Comparison of ENCODE assay signal across 8 cellular contexts in genomic region chr10:73956476-73957338, GRCh38. TPM values are rescaled to one million over a fixed set of nuclear protein-coding genes. Genes with fewer than 3 reads are reported as not detected.
DNase-seq lines count a peak whose midpoint lies in the region; ATAC-seq and TF ChIP-seq lines count a peak whose summit lies in the region.

No MANE protein-coding gene starts in this region.

- no peaks in the 10 kb centered on the region for H3K27me3 Mint-ChIP-seq in activated CD4-positive, alpha-beta memory T cell treated with anti-CD3 and anti-CD28 coated beads, Interleukin-2, amount 10 ng/mL, durations not matched to agents 7 days and 5 days

- H3K27ac ChIP-seq in DOHH2 (ENCODE audit: low read depth, low read length) (peak overlapping the region; percentile 56), skeletal muscle tissue (ENCODE audit: low read depth, low read length) (peak overlapping the region; percentile 54)

- H3K4me3 Mint-ChIP-seq in activated CD4-positive, alpha-beta memory T cell treated with anti-CD3 and anti-CD28 coated beads, Interleukin-2, amount 10 ng/mL, durations not matched to agents 7 days and 5 days, result peak overlapping the region; percentile 66

- H3K36me3 ChIP-seq in DOHH2 (ENCODE audit: control insufficient read depth, low read length) (no peaks in the 10 kb centered on the region), skeletal muscle tissue (ENCODE audit: control insufficient read depth in 3 of 3, insufficient read depth in 3 of 3, low read length in 3 of 3) (no peaks in the 10 kb centered on the region)

- H3K9ac ChIP-seq in skeletal muscle tissue (ENCODE audit: low read depth in 1 of 3, low read length in 3 of 3), result peak overlapping the region in 2 of 3 donors; percentile 3 to 43

- H3K27ac Mint-ChIP-seq in activated CD4-positive, alpha-beta memory T cell treated with anti-CD3 and anti-CD28 coated beads, Interleukin-2, amount 10 ng/mL, durations not matched to agents 7 days and 5 days, result peak overlapping the region; percentile 97

- peak; percentile 35 for ATAC-seq in GM21390 (IDR thresholded peaks at IDR 0.05; ENCODE audit: unreplicated experiment)
- peak; percentile 67 for ATAC-seq in Right ventricle myocardium superior (ENCODE audit: poor library complexity)

- H3K27me3 ChIP-seq in DOHH2 (ENCODE audit: control insufficient read depth, low read length) (no peaks in the 10 kb centered on the region), skeletal muscle tissue (ENCODE audit: control insufficient read depth in 3 of 3, insufficient read depth in 3 of 3, low read length in 3 of 3) (no peaks in the 10 kb centered on the region)

- no peaks in the 10 kb centered on the region for H3K36me3 Mint-ChIP-seq in activated CD4-positive, alpha-beta memory T cell treated with anti-CD3 and anti-CD28 coated beads, Interleukin-2, amount 10 ng/mL, durations not matched to agents 7 days and 5 days (ENCODE audit: low read depth)

- H3K4me1 Mint-ChIP-seq in activated CD4-positive, alpha-beta memory T cell treated with anti-CD3 and anti-CD28 coated beads, Interleukin-2, amount 10 ng/mL, durations not matched to agents 7 days and 5 days, result peaks cover 54% of the 10 kb centered on the region

- H4K20me1 ChIP-seq in DOHH2 (ENCODE audit: control insufficient read depth, insufficient read depth, low read depth, low read length), result no peaks in the 10 kb centered on the region

- H3K4me2 ChIP-seq in DOHH2 (ENCODE audit: low read length), result peak overlapping the region; percentile 76

- H3F3A ChIP-seq in DOHH2 (ENCODE audit: control insufficient read depth, insufficient read depth), result peaks cover 31% of the 10 kb centered on the region

- DNase-seq in KG1 (lab: John Stamatoyannopoulos, UW) (peak; percentile 81), Right ventricle myocardium superior (no peak), HCEC 1CT (no peak), NCI-H748 (lab: John Stamatoyannopoulos, UW; ENCODE audit: unreplicated experiment) (no peak)
- DNase-seq in activated CD4-positive, alpha-beta memory T cell treated with anti-CD3 and anti-CD28 coated beads, Interleukin-2, amount 10 ng/mL, durations not matched to agents 7 days and 5 days, result peak; percentile 59

- no peaks in the 10 kb centered on the region for H3K9me2 ChIP-seq in DOHH2 (replicated peaks; ENCODE audit: control insufficient read depth, low read length)

- no peaks in the 10 kb centered on the region for H3K9me3 ChIP-seq in DOHH2 (ENCODE audit: control insufficient read depth, insufficient read depth, low read length)
- no peaks in the 10 kb centered on the region for H3K9me3 ChIP-seq in skeletal muscle tissue (ENCODE audit: control insufficient read depth in 3 of 3, low read length in 3 of 3)

- intact Hi-C loops in Right ventricle myocardium superior (cut with DNase I), result no loop called here

- H3K9me3 Mint-ChIP-seq in activated CD4-positive, alpha-beta memory T cell treated with anti-CD3 and anti-CD28 coated beads, Interleukin-2, amount 10 ng/mL, durations not matched to agents 7 days and 5 days, result no peaks in the 10 kb centered on the region

- no peaks in the 10 kb centered on the region for H3K79me2 ChIP-seq in DOHH2 (ENCODE audit: control insufficient read depth, low read length)

- TF ChIP-seq CTCF in DOHH2 (IDR thresholded peaks at IDR 0.05; ENCODE audit: low read depth, low read length, poor library complexity, severe bottlenecking), result no peak

- CTCF ChIA-PET in activated CD4-positive, alpha-beta memory T cell treated with anti-CD3 and anti-CD28 coated beads, Interleukin-2, amount 10 ng/mL, durations not matched to agents 7 days and 5 days (lab: Charles Lee), result interaction anchor here (0.6 to 3.4 kb wide), 35 partner anchors 9 to 273 kb away, joined by 3 to 40 read pairs (median 5); partner anchors contain the start of genes CHCHD1 and VCL

- H3K4me3 ChIP-seq in DOHH2 (ENCODE audit: low read length) (peak overlapping the region; percentile 55), skeletal muscle tissue (ENCODE audit: low read length in 3 of 3) (no peak overlapping the region)

- POLR2A ChIA-PET in activated CD4-positive, alpha-beta memory T cell treated with anti-CD3 and anti-CD28 coated beads, Interleukin-2, amount 10 ng/mL, durations not matched to agents 7 days and 5 days (lab: Charles Lee), result interaction anchor here (0.6 to 3.3 kb wide), 18 partner anchors 11 to 122 kb away, joined by 3 to 23 read pairs (median 4); partner anchors contain the start of genes CAMK2G and VCL

- peaks cover 58% of the 10 kb centered on the region for H3K4me1 ChIP-seq in DOHH2 (ENCODE audit: control insufficient read depth, low read length)
- H3K4me1 ChIP-seq in skeletal muscle tissue (ENCODE audit: control insufficient read depth in 3 of 3, insufficient read depth in 3 of 3, low read length in 3 of 3), result peaks cover 10 to 14% (median 10%) of the 10 kb centered on the region in 3 donors

RNA-seq across cellular contexts. Expression of gene VCL, which starts 41.2 kb away (rescaled TPM):
- total RNA-seq in activated CD4-positive, alpha-beta memory T cell treated with anti-CD3 and anti-CD28 coated beads, Interleukin-2, amount 10 ng/mL, durations not matched to agents 7 days and 5 days, result 10 to 100 TPM; 70.1 to 71.8 TPM
- 194 TPM for total RNA-seq in Right ventricle myocardium superior
- total RNA-seq in skeletal muscle tissue, result 83.0 TPM

RNA-seq across cellular contexts. Expression of gene PLAU, which starts 45.8 kb away (rescaled TPM):
- 1 to 10 TPM; 3.0 to 5.3 TPM for total RNA-seq in activated CD4-positive, alpha-beta memory T cell treated with anti-CD3 and anti-CD28 coated beads, Interleukin-2, amount 10 ng/mL, durations not matched to agents 7 days and 5 days
- total RNA-seq in Right ventricle myocardium superior (7.5 TPM), skeletal muscle tissue (21.4 TPM)

Comparison
In these comparisons a context has a peak if more than half of its experiments do, and no peak if none do; other contexts are left out.
1. DNase-seq: peak in KG1 (single experiment) and activated CD4-positive, alpha-beta memory T cell treated with anti-CD3 and anti-CD28 coated beads, Interleukin-2, amount 10 ng/mL, durations not matched to agents 7 days and 5 days (single experiment); none in Right ventricle myocardium superior (single experiment), HCEC 1CT (single experiment) and NCI-H748 (single experiment).